In the genomic region with DNA sequence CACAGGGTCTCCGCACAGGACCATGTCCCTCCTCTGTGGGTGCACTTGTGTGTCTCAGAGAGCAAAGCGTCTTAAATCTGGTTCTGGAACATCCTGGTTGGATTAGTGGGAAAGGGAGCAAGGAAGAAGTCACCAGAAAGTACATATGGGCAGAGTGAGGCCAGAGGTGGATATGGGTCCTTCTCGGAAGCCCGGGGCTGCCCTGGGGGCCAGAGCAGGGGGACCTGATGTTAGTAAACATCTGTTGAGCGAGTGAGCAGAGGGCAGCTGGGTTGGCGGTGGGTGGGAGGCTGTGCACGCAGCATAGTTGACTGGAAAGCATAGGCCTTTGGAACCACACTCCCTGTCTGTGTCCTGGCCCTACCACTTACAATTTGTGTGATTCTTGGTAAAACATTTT, we compare ENCODE assay signal across 2 cellular contexts.
TF ChIP-seq lines count a peak whose summit lies in the region.

No MANE protein-coding gene starts in this region.

TF ChIP-seq in SK-N-SH, 30 proteins besides CTCF, POLR2A, EP300 and RAD21:
- no peak for TF ChIP-seq SMC3 (IDR thresholded peaks at IDR 0.05; ENCODE audit: low read depth, low read length)
- TF ChIP-seq, protein P1, sequence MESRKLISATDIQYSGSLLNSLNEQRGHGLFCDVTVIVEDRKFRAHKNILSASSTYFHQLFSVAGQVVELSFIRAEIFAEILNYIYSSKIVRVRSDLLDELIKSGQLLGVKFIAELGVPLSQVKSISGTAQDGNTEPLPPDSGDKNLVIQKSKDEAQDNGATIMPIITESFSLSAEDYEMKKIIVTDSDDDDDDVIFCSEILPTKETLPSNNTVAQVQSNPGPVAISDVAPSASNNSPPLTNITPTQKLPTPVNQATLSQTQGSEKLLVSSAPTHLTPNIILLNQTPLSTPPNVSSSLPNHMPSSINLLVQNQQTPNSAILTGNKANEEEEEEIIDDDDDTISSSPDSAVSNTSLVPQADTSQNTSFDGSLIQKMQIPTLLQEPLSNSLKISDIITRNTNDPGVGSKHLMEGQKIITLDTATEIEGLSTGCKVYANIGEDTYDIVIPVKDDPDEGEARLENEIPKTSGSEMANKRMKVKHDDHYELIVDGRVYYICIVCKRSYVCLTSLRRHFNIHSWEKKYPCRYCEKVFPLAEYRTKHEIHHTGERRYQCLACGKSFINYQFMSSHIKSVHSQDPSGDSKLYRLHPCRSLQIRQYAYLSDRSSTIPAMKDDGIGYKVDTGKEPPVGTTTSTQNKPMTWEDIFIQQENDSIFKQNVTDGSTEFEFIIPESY (IDR thresholded peaks at IDR 0.05; ENCODE audit: borderline replicate concordance, low read depth), result no peak
- TF ChIP-seq RCOR1 (IDR thresholded peaks at IDR 0.05; ENCODE audit: low read length), result no peak
- no peak for TF ChIP-seq YY1 (IDR thresholded peaks at IDR 0.05; ENCODE audit: low read depth)
- no peak for TF ChIP-seq TCF12 (IDR thresholded peaks at IDR 0.05)
- no peak for TF ChIP-seq RFX5 (IDR thresholded peaks at IDR 0.05; ENCODE audit: low read length)
- no peak for TF ChIP-seq SIN3A (IDR thresholded peaks at IDR 0.05; ENCODE audit: borderline replicate concordance, low read depth, low read length)
- TF ChIP-seq ELF1 (IDR thresholded peaks at IDR 0.05), result no peak
- no peak for TF ChIP-seq TAF1 (IDR thresholded peaks at IDR 0.05; ENCODE audit: borderline replicate concordance, low read depth, low read length)
- no peak for TF ChIP-seq GATA2 (CRISPR knock-in tag; IDR thresholded peaks at IDR 0.05)

TF ChIP-seq in SK-N-SH treated with all-trans-retinoic acid at 6 μM for 48 hours, 23 proteins besides CTCF, POLR2A, EP300 and RAD21:
- TF ChIP-seq, protein P2, sequence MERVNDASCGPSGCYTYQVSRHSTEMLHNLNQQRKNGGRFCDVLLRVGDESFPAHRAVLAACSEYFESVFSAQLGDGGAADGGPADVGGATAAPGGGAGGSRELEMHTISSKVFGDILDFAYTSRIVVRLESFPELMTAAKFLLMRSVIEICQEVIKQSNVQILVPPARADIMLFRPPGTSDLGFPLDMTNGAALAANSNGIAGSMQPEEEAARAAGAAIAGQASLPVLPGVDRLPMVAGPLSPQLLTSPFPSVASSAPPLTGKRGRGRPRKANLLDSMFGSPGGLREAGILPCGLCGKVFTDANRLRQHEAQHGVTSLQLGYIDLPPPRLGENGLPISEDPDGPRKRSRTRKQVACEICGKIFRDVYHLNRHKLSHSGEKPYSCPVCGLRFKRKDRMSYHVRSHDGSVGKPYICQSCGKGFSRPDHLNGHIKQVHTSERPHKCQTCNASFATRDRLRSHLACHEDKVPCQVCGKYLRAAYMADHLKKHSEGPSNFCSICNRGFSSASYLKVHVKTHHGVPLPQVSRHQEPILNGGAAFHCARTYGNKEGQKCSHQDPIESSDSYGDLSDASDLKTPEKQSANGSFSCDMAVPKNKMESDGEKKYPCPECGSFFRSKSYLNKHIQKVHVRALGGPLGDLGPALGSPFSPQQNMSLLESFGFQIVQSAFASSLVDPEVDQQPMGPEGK (CRISPR knock-in tag; IDR thresholded peaks at IDR 0.05; ENCODE audit: borderline replicate concordance), result no peak
- TF ChIP-seq, protein P3, sequence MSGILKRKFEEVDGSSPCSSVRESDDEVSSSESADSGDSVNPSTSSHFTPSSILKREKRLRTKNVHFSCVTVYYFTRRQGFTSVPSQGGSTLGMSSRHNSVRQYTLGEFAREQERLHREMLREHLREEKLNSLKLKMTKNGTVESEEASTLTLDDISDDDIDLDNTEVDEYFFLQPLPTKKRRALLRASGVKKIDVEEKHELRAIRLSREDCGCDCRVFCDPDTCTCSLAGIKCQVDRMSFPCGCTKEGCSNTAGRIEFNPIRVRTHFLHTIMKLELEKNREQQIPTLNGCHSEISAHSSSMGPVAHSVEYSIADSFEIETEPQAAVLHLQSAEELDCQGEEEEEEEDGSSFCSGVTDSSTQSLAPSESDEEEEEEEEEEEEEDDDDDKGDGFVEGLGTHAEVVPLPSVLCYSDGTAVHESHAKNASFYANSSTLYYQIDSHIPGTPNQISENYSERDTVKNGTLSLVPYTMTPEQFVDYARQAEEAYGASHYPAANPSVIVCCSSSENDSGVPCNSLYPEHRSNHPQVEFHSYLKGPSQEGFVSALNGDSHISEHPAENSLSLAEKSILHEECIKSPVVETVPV (CRISPR knock-in tag; IDR thresholded peaks at IDR 0.05), result no peak
- TF ChIP-seq, protein P4, sequence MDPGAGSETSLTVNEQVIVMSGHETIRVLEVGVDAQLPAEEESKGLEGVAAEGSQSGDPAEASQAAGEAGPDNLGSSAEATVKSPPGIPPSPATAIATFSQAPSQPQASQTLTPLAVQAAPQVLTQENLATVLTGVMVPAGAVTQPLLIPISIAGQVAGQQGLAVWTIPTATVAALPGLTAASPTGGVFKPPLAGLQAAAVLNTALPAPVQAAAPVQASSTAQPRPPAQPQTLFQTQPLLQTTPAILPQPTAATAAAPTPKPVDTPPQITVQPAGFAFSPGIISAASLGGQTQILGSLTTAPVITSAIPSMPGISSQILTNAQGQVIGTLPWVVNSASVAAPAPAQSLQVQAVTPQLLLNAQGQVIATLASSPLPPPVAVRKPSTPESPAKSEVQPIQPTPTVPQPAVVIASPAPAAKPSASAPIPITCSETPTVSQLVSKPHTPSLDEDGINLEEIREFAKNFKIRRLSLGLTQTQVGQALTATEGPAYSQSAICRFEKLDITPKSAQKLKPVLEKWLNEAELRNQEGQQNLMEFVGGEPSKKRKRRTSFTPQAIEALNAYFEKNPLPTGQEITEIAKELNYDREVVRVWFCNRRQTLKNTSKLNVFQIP (CRISPR knock-in tag; IDR thresholded peaks at IDR 0.05; ENCODE audit: borderline replicate concordance, low read depth), result no peak
- TF ChIP-seq OSR1 (CRISPR knock-in tag; IDR thresholded peaks at IDR 0.05) (no peak), SNAI2 (CRISPR knock-in tag; IDR thresholded peaks at IDR 0.05) (no peak), BACH2 (CRISPR knock-in tag; IDR thresholded peaks at IDR 0.05; ENCODE audit: borderline replicate concordance) (no peak), GLIS3 (CRISPR knock-in tag; IDR thresholded peaks at IDR 0.05) (no peak), CSDC2 (CRISPR knock-in tag; IDR thresholded peaks at IDR 0.05) (no peak), ZNF70 (CRISPR knock-in tag; IDR thresholded peaks at IDR 0.05) (no peak), TOX (CRISPR knock-in tag; IDR thresholded peaks at IDR 0.05; ENCODE audit: borderline replicate concordance) (no peak), TCF4 (CRISPR knock-in tag; IDR thresholded peaks at IDR 0.05; ENCODE audit: borderline replicate concordance) (no peak), ISL1 (CRISPR knock-in tag; IDR thresholded peaks at IDR 0.05) (no peak), RARB (CRISPR knock-in tag; IDR thresholded peaks at IDR 0.05) (no peak), ZC3H10 (CRISPR knock-in tag; IDR thresholded peaks at IDR 0.05) (no peak)
- TF ChIP-seq, protein P5, sequence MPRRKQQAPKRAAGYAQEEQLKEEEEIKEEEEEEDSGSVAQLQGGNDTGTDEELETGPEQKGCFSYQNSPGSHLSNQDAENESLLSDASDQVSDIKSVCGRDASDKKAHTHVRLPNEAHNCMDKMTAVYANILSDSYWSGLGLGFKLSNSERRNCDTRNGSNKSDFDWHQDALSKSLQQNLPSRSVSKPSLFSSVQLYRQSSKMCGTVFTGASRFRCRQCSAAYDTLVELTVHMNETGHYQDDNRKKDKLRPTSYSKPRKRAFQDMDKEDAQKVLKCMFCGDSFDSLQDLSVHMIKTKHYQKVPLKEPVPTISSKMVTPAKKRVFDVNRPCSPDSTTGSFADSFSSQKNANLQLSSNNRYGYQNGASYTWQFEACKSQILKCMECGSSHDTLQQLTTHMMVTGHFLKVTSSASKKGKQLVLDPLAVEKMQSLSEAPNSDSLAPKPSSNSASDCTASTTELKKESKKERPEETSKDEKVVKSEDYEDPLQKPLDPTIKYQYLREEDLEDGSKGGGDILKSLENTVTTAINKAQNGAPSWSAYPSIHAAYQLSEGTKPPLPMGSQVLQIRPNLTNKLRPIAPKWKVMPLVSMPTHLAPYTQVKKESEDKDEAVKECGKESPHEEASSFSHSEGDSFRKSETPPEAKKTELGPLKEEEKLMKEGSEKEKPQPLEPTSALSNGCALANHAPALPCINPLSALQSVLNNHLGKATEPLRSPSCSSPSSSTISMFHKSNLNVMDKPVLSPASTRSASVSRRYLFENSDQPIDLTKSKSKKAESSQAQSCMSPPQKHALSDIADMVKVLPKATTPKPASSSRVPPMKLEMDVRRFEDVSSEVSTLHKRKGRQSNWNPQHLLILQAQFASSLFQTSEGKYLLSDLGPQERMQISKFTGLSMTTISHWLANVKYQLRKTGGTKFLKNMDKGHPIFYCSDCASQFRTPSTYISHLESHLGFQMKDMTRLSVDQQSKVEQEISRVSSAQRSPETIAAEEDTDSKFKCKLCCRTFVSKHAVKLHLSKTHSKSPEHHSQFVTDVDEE (CRISPR knock-in tag; IDR thresholded peaks at IDR 0.05), result no peak
